ENCODE assay signal across 1 cellular context in the genomic region with DNA sequence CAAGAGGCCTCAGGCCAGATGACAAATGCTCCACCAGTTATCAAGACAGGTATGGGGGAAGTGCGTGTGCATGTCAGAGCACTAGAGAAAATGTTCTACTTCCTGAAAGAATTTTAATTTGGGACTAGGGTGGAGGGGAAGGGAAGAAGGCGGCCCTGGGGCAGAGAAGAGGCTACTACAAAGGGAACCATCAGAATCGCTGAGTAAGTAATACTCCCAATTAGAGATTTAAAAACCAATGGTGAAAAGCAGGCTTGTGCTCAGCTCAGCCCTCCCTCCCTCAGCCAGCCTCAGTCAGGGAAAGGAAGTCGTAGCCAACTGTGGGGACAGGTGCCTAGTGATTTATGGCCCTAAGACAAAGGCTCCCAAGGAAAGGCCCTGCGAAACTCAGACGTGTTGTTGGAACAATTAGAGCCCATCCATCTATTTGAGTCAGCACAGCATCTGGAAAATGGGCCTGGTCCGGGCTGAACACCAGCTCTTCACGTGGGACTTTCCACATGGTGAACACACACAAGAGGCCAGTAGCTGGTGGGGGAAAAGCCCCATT.
TF ChIP-seq lines count a peak whose summit lies in the region.

No MANE protein-coding gene starts in this region.

TF ChIP-seq in K562, 482 proteins besides CTCF, POLR2A, EP300 and RAD21 (continued from another document):
- peak; percentile 29; the same call in 1 of the 2 replicates for TF ChIP-seq ZNF316 (IDR thresholded peaks at IDR 0.05)
- TF ChIP-seq ZNF197 (CRISPR knock-in tag; IDR thresholded peaks at IDR 0.05; ENCODE audit: low read depth): no peak
- TF ChIP-seq TOE1 (IDR thresholded peaks at IDR 0.05; ENCODE audit: borderline replicate concordance): no peak
- TF ChIP-seq TOE1 (CRISPR knock-in tag; IDR thresholded peaks at IDR 0.05; ENCODE audit: borderline replicate concordance, low read depth): no peak
- no peak for TF ChIP-seq TEAD2 (tag; IDR thresholded peaks at IDR 0.05)
- TF ChIP-seq ZNF695 (CRISPR knock-in tag; IDR thresholded peaks at IDR 0.05): no peak
